Comparison of ENCODE assay signal across 8 cellular contexts in the genomic region with DNA sequence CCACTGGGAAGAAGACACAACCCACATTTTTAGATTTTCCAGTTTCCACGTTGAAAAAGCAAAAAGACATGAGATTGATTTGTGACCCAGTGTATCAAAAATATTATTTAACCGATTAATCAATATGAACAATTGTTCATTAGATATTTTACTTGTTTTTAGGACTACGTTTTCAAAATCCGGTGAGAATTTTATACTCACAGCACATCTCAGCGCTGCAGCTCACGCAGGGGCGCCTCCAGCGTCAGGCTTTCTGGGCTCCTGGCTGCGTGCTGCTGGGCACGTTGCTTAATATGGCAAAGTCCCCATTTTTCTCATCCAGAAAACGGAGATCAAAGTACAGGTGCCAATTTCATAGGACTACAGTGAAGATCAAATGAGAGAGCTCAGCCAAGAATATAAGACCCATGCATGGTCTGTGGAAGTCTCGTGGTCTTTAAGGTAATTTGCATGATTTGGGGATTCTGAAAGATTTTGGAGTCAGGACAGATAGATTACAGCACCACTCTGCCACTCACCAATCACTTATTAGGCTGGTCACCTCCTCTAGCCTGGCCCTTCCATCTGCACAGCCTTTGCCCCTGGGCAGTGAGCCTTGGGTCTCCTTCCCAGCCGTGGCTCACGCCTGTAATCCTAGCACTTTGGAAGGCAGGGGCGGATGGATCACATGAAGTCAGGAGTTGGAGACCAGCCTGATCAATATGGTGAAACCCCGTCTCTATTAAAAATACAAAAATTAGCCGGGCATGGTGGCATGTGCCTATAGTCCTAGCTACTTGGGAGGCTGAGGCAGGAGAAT. TPM values are rescaled to one million over a fixed set of nuclear protein-coding genes. Genes with fewer than 3 reads are reported as not detected.
DNase-seq lines count a peak whose midpoint lies in the region; ATAC-seq and TF ChIP-seq lines count a peak whose summit lies in the region.

No MANE protein-coding gene starts in this region.

- no peak for ATAC-seq in HG02852 (IDR thresholded peaks at IDR 0.05; ENCODE audit: unreplicated experiment)

- TF ChIP-seq POLR2A in prostate gland (IDR thresholded peaks at IDR 0.05): no peak

- WGBS in prostate gland: 21% methylated on average over 17 of the region's 17 CpGs

- peaks cover 9% of the 10 kb centered on the region for H3K4me1 Mint-ChIP-seq in activated CD4-positive, alpha-beta memory T cell treated with anti-CD3 and anti-CD28 coated beads for 36 hours (ENCODE audit: low read depth)

- in situ Hi-C loops in HAP-1 (cut with MboI; ENCODE audit: low sequenced_read_pairs): no loop called here

- peaks cover 2% of the 10 kb centered on the region for H3K36me3 Mint-ChIP-seq in activated CD4-positive, alpha-beta memory T cell treated with anti-CD3 and anti-CD28 coated beads for 36 hours

- H3K36me3 ChIP-seq in ACC112 (ENCODE audit: insufficient read depth, low read length) (no peaks in the 10 kb centered on the region), HAP-1 (replicated peaks) (no peaks in the 10 kb centered on the region), prostate gland (no peaks in the 10 kb centered on the region)

- peaks cover 4% of the 10 kb centered on the region for H3K27me3 Mint-ChIP-seq in activated CD4-positive, alpha-beta memory T cell treated with anti-CD3 and anti-CD28 coated beads for 36 hours

- POLR2A ChIA-PET in activated CD4-positive, alpha-beta memory T cell treated with anti-CD3 and anti-CD28 coated beads for 36 hours (lab: Charles Lee): no interaction called here

- H3K79me2 ChIP-seq in ACC112 (ENCODE audit: control insufficient read depth, insufficient read depth, low read length, unreplicated experiment): no peaks in the 10 kb centered on the region

- H3K9me3 Mint-ChIP-seq in activated CD4-positive, alpha-beta memory T cell treated with anti-CD3 and anti-CD28 coated beads for 36 hours: no peaks in the 10 kb centered on the region

- H3K27ac ChIP-seq in ACC112 (ENCODE audit: low read depth, low read length) (peak overlapping the region; percentile 60; the same call in 1 of the 2 replicates), prostate gland (peak overlapping the region; percentile 96 to 97)

- H3K4me3 Mint-ChIP-seq in activated CD4-positive, alpha-beta memory T cell treated with anti-CD3 and anti-CD28 coated beads for 36 hours: peak overlapping the region; percentile 75

- no peak for TF ChIP-seq CTCF in prostate gland (IDR thresholded peaks at IDR 0.05)

- H3K27me3 ChIP-seq in ACC112 (ENCODE audit: insufficient read depth, low read length) (no peaks in the 10 kb centered on the region), HAP-1 (ENCODE audit: low read depth) (no peaks in the 10 kb centered on the region), prostate gland (replicated peaks; ENCODE audit: insufficient read depth) (no peaks in the 10 kb centered on the region)

- H3K4me1 ChIP-seq in ACC112 (ENCODE audit: control insufficient read depth, insufficient read depth, low read length, unreplicated experiment) (peaks cover 10% of the 10 kb centered on the region), HAP-1 (peaks cover 10% of the 10 kb centered on the region), prostate gland (replicated peaks) (no peaks in the 10 kb centered on the region)

- peak overlapping the region; percentile 26 for H2AFZ ChIP-seq in ACC112 (ENCODE audit: low read length, unreplicated experiment)

- intact Hi-C loops in activated CD4-positive, alpha-beta memory T cell treated with anti-CD3 and anti-CD28 coated beads for 36 hours (cut with micrococcal nuclease): loop anchor here (1.0 kb wide), 1 partner anchor 20 kb away; no protein-coding TSS in a partner anchor
- intact Hi-C loops in head of caudate nucleus (cut with DNase I) (no loop called here), prostate gland (cut with DNase I) (loop anchor here (2.0 kb wide), 1 partner anchor 19 kb away; no protein-coding TSS in a partner anchor)

- peak overlapping the region; percentile 79 for H3K4me3 ChIP-seq in ACC112 (ENCODE audit: low read depth, low read length)
- H3K4me3 ChIP-seq in HAP-1: peak overlapping the region; percentile 56
- peak overlapping the region; percentile 66 to 70 for H3K4me3 ChIP-seq in prostate gland

- DNase-seq in HAP-1 (ENCODE audit: low spot score in 2 of 2): no peak
- DNase-seq in activated CD4-positive, alpha-beta memory T cell treated with anti-CD3 and anti-CD28 coated beads for 36 hours: no peak
- DNase-seq in head of caudate nucleus: peak in 31 of 42 donors; percentile 32 to 78 (median 52)
- DNase-seq in prostate gland (ENCODE audit: low spot score): no peak
- no peak for DNase-seq in effector CD4-positive, alpha-beta T cell
- DNase-seq in activated CD4-positive, CD25-positive, alpha-beta regulatory T cell (lab: John Stamatoyannopoulos, UW): no peak

- CTCF ChIA-PET in activated CD4-positive, alpha-beta memory T cell treated with anti-CD3 and anti-CD28 coated beads for 36 hours (lab: Charles Lee): interaction anchor here (2.9 kb wide), 1 partner anchor 19 kb away, joined by 11 read pairs; no protein-coding TSS in a partner anchor

- H3K9me3 ChIP-seq in HAP-1: no peaks in the 10 kb centered on the region
- no peaks in the 10 kb centered on the region for H3K9me3 ChIP-seq in prostate gland

- no peak overlapping the region for H3K27ac Mint-ChIP-seq in activated CD4-positive, alpha-beta memory T cell treated with anti-CD3 and anti-CD28 coated beads for 36 hours

RNA-seq across cellular contexts. Expression of a gene that starts 36.2 kb away (rescaled TPM):
- 10 to 100 TPM; 42.1 to 44.9 TPM for total RNA-seq in activated CD4-positive, alpha-beta memory T cell treated with anti-CD3 and anti-CD28 coated beads for 36 hours
- 10 to 100 TPM; 37.1 to 93.6 TPM for total RNA-seq in prostate gland

RNA-seq across cellular contexts. Expression of a gene that starts 49.4 kb away (rescaled TPM):
- 100 to 1,000 TPM; 125 to 128 TPM for total RNA-seq in activated CD4-positive, alpha-beta memory T cell treated with anti-CD3 and anti-CD28 coated beads for 36 hours
- 100 to 1,000 TPM in 1 of 2 donors, 10 to 100 TPM in 1; 71.4 to 106 TPM for total RNA-seq in prostate gland

Comparison
In these comparisons a context has a peak if more than half of its experiments do, and no peak if none do; other contexts are left out.
1. DNase-seq: peak in head of caudate nucleus (31 of 42); none in HAP-1 (0 of 2), activated CD4-positive, alpha-beta memory T cell treated with anti-CD3 and anti-CD28 coated beads for 36 hours (single experiment), prostate gland (single experiment), effector CD4-positive, alpha-beta T cell (single experiment) and activated CD4-positive, CD25-positive, alpha-beta regulatory T cell (0 of 4).
2. Peak in every context shown above with its lines, with median percentiles within 50 percentile points of each other: H3K4me3 ChIP-seq.